Comparison of ENCODE assay signal across 8 cellular contexts in the genomic region with DNA sequence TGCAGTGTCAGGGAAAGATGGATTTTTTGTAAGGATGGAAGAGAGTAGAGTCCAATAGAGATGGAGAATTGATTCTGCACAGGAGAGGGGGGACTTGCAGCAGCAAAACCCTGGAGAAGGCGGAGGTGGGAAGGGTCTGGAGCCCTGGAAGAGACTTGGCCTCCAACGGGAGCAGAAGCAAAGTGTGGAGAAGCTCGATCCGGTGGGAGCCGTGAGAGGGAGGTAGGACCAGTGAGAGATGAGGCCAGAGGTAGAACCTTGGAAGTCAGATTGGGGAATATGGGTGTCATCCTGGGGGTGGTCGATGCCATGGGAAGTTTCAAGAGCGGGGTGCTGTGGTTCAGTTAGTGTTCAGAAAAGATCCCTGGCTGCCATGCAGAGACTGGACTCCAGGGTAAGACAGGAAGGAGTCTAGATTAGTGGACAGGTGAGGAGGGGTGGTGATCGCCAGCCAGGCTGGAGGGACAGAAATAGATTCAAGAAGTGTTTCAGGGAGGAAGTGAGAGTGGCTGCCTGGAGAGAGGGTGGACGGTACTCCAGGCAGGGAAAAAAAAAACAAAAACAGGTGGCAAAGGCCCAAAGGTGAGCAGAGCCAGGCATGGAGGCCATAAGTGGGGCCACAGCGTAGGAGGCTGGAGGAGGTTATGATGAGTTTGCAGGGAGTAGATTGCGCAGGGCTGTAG. TPM values are rescaled to one million over a fixed set of nuclear protein-coding genes. Genes with fewer than 3 reads are reported as not detected.
DNase-seq lines count a peak whose midpoint lies in the region; ATAC-seq and TF ChIP-seq lines count a peak whose summit lies in the region.

No MANE protein-coding gene starts in this region.

- TF ChIP-seq POLR2A in heart left ventricle (IDR thresholded peaks at IDR 0.05): no peak
- TF ChIP-seq POLR2A in upper lobe of left lung (IDR thresholded peaks at IDR 0.05): no peak

- POLR2A ChIA-PET in WTC11 (lab: Charles Lee): interaction anchor here (1.1 kb wide), 1 partner anchor 47 kb away, joined by 6 read pairs; no protein-coding TSS in a partner anchor

- H3K4me3 Mint-ChIP-seq in WTC11: peak overlapping the region; percentile 51

- intact Hi-C loops in heart left ventricle (cut with DNase I): loop anchor here in 6 of 10 donors (5.0 kb wide), 3 partner anchors 42 to 67 kb away; no protein-coding TSS in a partner anchor
- intact Hi-C loops in left cardiac atrium (cut with DNase I): loop anchor here (10.0 kb wide), 1 partner anchor 65 kb away; no protein-coding TSS in a partner anchor
- intact Hi-C loops in left lung (cut with DNase I): no loop called here

- H3K27ac ChIP-seq in heart left ventricle: peak overlapping the region in 10 of 12 donors; percentile 7 to 87 (median 80)
- H3K27ac ChIP-seq in left lung: peak overlapping the region; percentile 73 to 74
- peak overlapping the region; percentile 69 to 93 (median 85) for H3K27ac ChIP-seq in upper lobe of left lung

- H3K4me1 ChIP-seq in heart left ventricle (peaks cover 7 to 79% (median 51%) of the 10 kb centered on the region in 12 donors), left lung (peaks cover 40 to 54% of the 10 kb centered on the region in 2 donors), upper lobe of left lung (peaks cover 43 to 65% (median 54%) of the 10 kb centered on the region in 4 donors)

- no peaks in the 10 kb centered on the region for H3K9me3 ChIP-seq in heart left ventricle
- no peaks in the 10 kb centered on the region for H3K9me3 ChIP-seq in left lung
- H3K9me3 ChIP-seq in upper lobe of left lung: no peaks in the 10 kb centered on the region

- no peaks in the 10 kb centered on the region for H3K9me3 Mint-ChIP-seq in WTC11

- ATAC-seq in heart left ventricle (no peak), left cardiac atrium (no peak), WTC11 (no peak), left lung (peak; percentile 6), upper lobe of left lung (ENCODE audit: low FRiP score in 2 of 2) (no peak), HG03460 (IDR thresholded peaks at IDR 0.05; ENCODE audit: unreplicated experiment) (no peak), HG02759 (IDR thresholded peaks at IDR 0.05; ENCODE audit: unreplicated experiment) (no peak)

- H3K27me3 Mint-ChIP-seq in WTC11 (ENCODE audit: low read depth): no peaks in the 10 kb centered on the region

- CTCF ChIA-PET in WTC11 (lab: Charles Lee): interaction anchor here (0.6 kb wide), 1 partner anchor 12 kb away, joined by 5 read pairs; no protein-coding TSS in a partner anchor

- peaks cover 22% of the 10 kb centered on the region for H3K36me3 Mint-ChIP-seq in WTC11

- H3K27ac Mint-ChIP-seq in WTC11: peak overlapping the region; percentile 78

- DNase-seq in heart left ventricle: no peak
- no peak for DNase-seq in left cardiac atrium
- no peak for DNase-seq in WTC11 (ENCODE audit: low spot score)
- DNase-seq in left lung: peak in 1 of 2 donors; percentile 43
- peak in 1 of 2 donors; percentile 58 for DNase-seq in upper lobe of left lung
- DNase-seq in NCI-H1048 (lab: John Stamatoyannopoulos, UW): no peak

- no peak overlapping the region for H3K4me3 ChIP-seq in heart left ventricle
- H3K4me3 ChIP-seq in left lung: no peak overlapping the region
- H3K4me3 ChIP-seq in upper lobe of left lung: no peak overlapping the region

- no peak for TF ChIP-seq EP300 in upper lobe of left lung (IDR thresholded peaks at IDR 0.05)

- 60 to 68% (median 65%) methylated on average over 11 of the region's 11 CpGs for WGBS in heart left ventricle, 4 donors
- 65 to 70% methylated on average over 11 of the region's 11 CpGs for WGBS in upper lobe of left lung, 2 donors

- TF ChIP-seq CTCF in heart left ventricle (IDR thresholded peaks at IDR 0.05): no peak
- TF ChIP-seq CTCF in WTC11 (IDR thresholded peaks at IDR 0.05): no peak
- no peak for TF ChIP-seq CTCF in left lung (IDR thresholded peaks at IDR 0.05)
- TF ChIP-seq CTCF in upper lobe of left lung (IDR thresholded peaks at IDR 0.05): no peak

- peaks cover 52% of the 10 kb centered on the region for H3K4me1 Mint-ChIP-seq in WTC11

- H3K36me3 ChIP-seq in heart left ventricle (peaks cover 0 to 13% (median 10%) of the 10 kb centered on the region in 9 donors), left lung (peaks cover 0 to 18% of the 10 kb centered on the region in 2 donors), upper lobe of left lung (peaks cover 2 to 14% (median 11%) of the 10 kb centered on the region in 4 donors)

- no peaks in the 10 kb centered on the region for H3K27me3 ChIP-seq in heart left ventricle
- no peaks in the 10 kb centered on the region for H3K27me3 ChIP-seq in left lung
- no peaks in the 10 kb centered on the region for H3K27me3 ChIP-seq in upper lobe of left lung

TF ChIP-seq in WTC11, 78 proteins besides CTCF, POLR2A, EP300 and RAD21:
- TF ChIP-seq, protein P1, sequence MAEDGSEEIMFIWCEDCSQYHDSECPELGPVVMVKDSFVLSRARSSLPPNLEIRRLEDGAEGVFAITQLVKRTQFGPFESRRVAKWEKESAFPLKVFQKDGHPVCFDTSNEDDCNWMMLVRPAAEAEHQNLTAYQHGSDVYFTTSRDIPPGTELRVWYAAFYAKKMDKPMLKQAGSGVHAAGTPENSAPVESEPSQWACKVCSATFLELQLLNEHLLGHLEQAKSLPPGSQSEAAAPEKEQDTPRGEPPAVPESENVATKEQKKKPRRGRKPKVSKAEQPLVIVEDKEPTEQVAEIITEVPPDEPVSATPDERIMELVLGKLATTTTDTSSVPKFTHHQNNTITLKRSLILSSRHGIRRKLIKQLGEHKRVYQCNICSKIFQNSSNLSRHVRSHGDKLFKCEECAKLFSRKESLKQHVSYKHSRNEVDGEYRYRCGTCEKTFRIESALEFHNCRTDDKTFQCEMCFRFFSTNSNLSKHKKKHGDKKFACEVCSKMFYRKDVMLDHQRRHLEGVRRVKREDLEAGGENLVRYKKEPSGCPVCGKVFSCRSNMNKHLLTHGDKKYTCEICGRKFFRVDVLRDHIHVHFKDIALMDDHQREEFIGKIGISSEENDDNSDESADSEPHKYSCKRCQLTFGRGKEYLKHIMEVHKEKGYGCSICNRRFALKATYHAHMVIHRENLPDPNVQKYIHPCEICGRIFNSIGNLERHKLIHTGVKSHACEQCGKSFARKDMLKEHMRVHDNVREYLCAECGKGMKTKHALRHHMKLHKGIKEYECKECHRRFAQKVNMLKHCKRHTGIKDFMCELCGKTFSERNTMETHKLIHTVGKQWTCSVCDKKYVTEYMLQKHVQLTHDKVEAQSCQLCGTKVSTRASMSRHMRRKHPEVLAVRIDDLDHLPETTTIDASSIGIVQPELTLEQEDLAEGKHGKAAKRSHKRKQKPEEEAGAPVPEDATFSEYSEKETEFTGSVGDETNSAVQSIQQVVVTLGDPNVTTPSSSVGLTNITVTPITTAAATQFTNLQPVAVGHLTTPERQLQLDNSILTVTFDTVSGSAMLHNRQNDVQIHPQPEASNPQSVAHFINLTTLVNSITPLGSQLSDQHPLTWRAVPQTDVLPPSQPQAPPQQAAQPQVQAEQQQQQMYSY (CRISPR knock-in tag; IDR thresholded peaks at IDR 0.05): peak; percentile 72
- TF ChIP-seq SMAD4 (CRISPR knock-in tag; IDR thresholded peaks at IDR 0.05) (no peak), HMGA2 (CRISPR knock-in tag; IDR thresholded peaks at IDR 0.05) (no peak)

RNA-seq across cellular contexts. Expression of a gene that starts 2.6 kb away (rescaled TPM):
- total RNA-seq in heart left ventricle (100 to 1,000 TPM in 1 of 9 donors, 10 to 100 TPM in 8; 69.9 to 115 (median 77.1) TPM), left cardiac atrium (10 to 100 TPM; 60.5 to 75.1 TPM), WTC11 (2021) (98.9 to 107 TPM (median 103 TPM) in 3 replicates), left lung (10 to 100 TPM; 52.6 to 55.7 TPM), upper lobe of left lung (100 to 1,000 TPM in 1 of 6 donors, 10 to 100 TPM in 5; 54.7 to 120 (median 66.0) TPM)
- polyA plus RNA-seq in heart left ventricle: 100 to 1,000 TPM in 1 of 2 donors, 10 to 100 TPM in 1; 64.9 to 107 TPM

RNA-seq across cellular contexts. Expression of a gene that starts 52.6 kb away (rescaled TPM):
- 100 to 1,000 TPM in 2 of 9 donors, 10 to 100 TPM in 7; 32.8 to 117 (median 53.3) TPM for total RNA-seq in heart left ventricle
- 100 to 1,000 TPM in 1 of 2 donors, 10 to 100 TPM in 1; 80.9 to 114 TPM for polyA plus RNA-seq in heart left ventricle
- 10 to 100 TPM; 51.0 to 53.0 TPM for total RNA-seq in left cardiac atrium
- 31.8 to 58.2 TPM (median 48.7 TPM) in 3 replicates for total RNA-seq in WTC11 (2021)
- total RNA-seq in left lung: 10 to 100 TPM; 15.9 to 30.1 TPM
- 1,000 to 10,000 TPM in 1 of 6 donors, 100 to 1,000 TPM in 1, 10 to 100 TPM in 4; 42.3 to 1,057 (median 61.3) TPM for total RNA-seq in upper lobe of left lung

Comparison
In these comparisons a context has a peak if more than half of its experiments do, and no peak if none do; other contexts are left out.
1. intact Hi-C loops: an anchor here in heart left ventricle (5.0 kb wide) and left cardiac atrium (10.0 kb wide); none called in left lung.